Comparison of ENCODE assay signal across 7 cellular contexts in genomic region chr1:120304341-120304740, GRCh38.
DNase-seq lines count a peak whose midpoint lies in the region; ATAC-seq, FAIRE-seq and TF ChIP-seq lines count a peak whose summit lies in the region.
"Not testable (repeated sequence)": the region's sequence is repeated elsewhere in the genome, so short reads cannot be mapped to it uniquely, and the experiment has no call there.

No MANE protein-coding gene starts in this region.

- H4K8ac ChIP-seq in IMR-90 (ENCODE audit: low read depth in 2 of 2, low read length in 2 of 2): not testable (repeated sequence)

- H3K23ac ChIP-seq in IMR-90 (ENCODE audit: low read depth, low read length): not testable (repeated sequence)

- TF ChIP-seq RAD21 in IMR-90 (IDR thresholded peaks at IDR 0.05; ENCODE audit: low read length); K562 (CRISPR knock-in tag; conservative IDR thresholded peaks at IDR 0.05 in 1 of 2, IDR thresholded peaks at IDR 0.05 in 1 of 2); HepG2 (CRISPR knock-in tag; IDR thresholded peaks at IDR 0.05): not testable (repeated sequence)

- not testable (repeated sequence) for H4K5ac ChIP-seq in IMR-90 (ENCODE audit: low read depth, low read length)

- not testable (repeated sequence) for TF ChIP-seq EP300 in K562 (IDR thresholded peaks at IDR 0.05; ENCODE audit: low read length); HepG2 (IDR thresholded peaks at IDR 0.05; ENCODE audit: low read depth in 2 of 2, low read length in 2 of 2); HepG2 (CRISPR knock-in tag; IDR thresholded peaks at IDR 0.05; ENCODE audit: borderline replicate concordance)

- WGBS in IMR-90 (ENCODE audit: extremely low coverage in 2 of 2, insufficient read length in 1 of 2), 2 experiments: no CpG with 5 or more reads among the region's 2 CpGs
- no CpG with 5 or more reads among the region's 2 CpGs for WGBS in K562 (ENCODE audit: insufficient coverage, low coverage, missing lambda C conversion rate)
- WGBS in heart left ventricle, 4 donors: no CpG with 5 or more reads among the region's 2 CpGs
- WGBS in HepG2 (ENCODE audit: low lambda C conversion rate): no CpG with 5 or more reads among the region's 2 CpGs

- H2BK20ac ChIP-seq in IMR-90 (ENCODE audit: low read depth, low read length): not testable (repeated sequence)

- not testable (repeated sequence) for H3K27ac ChIP-seq in IMR-90 (ENCODE audit: insufficient read depth, low read length); Panc1 (ENCODE audit: low read length); K562 (ENCODE audit: extremely low read depth, low read depth, low read length); heart left ventricle; HepG2 (ENCODE audit: extremely low read length, insufficient read depth, low read length)

- H3K4me1 ChIP-seq in IMR-90 (ENCODE audit: control insufficient read depth, insufficient read depth, low read length); Panc1 (ENCODE audit: control insufficient read depth, insufficient read depth, low read length); K562 (replicated peaks in 1 of 2; ENCODE audit: control insufficient read depth in 2 of 2, insufficient read depth in 2 of 2, low read length in 2 of 2); heart left ventricle; HepG2 (ENCODE audit: insufficient read depth, low read length): not testable (repeated sequence)

- not testable (repeated sequence) for H2AK9ac ChIP-seq in IMR-90 (replicated peaks; ENCODE audit: low read depth, low read length, poor library complexity)

- H3K4me3 ChIP-seq in IMR-90 (ENCODE audit: insufficient read depth, low read depth, low read length); Panc1 (ENCODE audit: low read depth in 2 of 2, low read length in 2 of 2); K562; heart left ventricle; HepG2 (replicated peaks in 1 of 3; ENCODE audit: insufficient read depth in 1 of 3, low read depth in 2 of 3, low read length in 3 of 3): not testable (repeated sequence)

- POLR2A ChIA-PET in IMR-90 (lab: Charles Lee; ENCODE audit: unreplicated experiment); Panc1 (lab: Charles Lee); K562 (lab: Yijun Ruan, JAX); HepG2 (lab: Yijun Ruan, JAX): not testable (repeated sequence)

- not testable (repeated sequence) for H3K36me3 ChIP-seq in IMR-90 (ENCODE audit: control insufficient read depth, insufficient read depth, low read length); Panc1 (ENCODE audit: control insufficient read depth, insufficient read depth, low read length); K562 (ENCODE audit: control insufficient read depth, insufficient read depth, low read length); heart left ventricle; HepG2 (replicated peaks in 1 of 2; ENCODE audit: control insufficient read depth in 1 of 2, insufficient read depth in 2 of 2, low read length in 2 of 2)

- not testable (repeated sequence) for H2BK120ac ChIP-seq in IMR-90 (ENCODE audit: low read depth, low read length)

- not testable (repeated sequence) for H3K79me2 ChIP-seq in K562 (ENCODE audit: control insufficient read depth, insufficient read depth, low read length); HepG2 (ENCODE audit: insufficient read depth, low read length)

- not testable (repeated sequence) for H4K91ac ChIP-seq in IMR-90 (ENCODE audit: insufficient read depth, low read depth, low read length)

- TF ChIP-seq CTCF in IMR-90 (conservative IDR thresholded peaks at IDR 0.05; ENCODE audit: low read depth, low read length); Panc1 (IDR thresholded peaks at IDR 0.05); K562 (IDR thresholded peaks at IDR 0.05 in 2 of 3, conservative IDR thresholded peaks at IDR 0.05 in 1 of 3; ENCODE audit: insufficient read depth in 2 of 3, low read depth in 1 of 3, low read length in 3 of 3); heart left ventricle (IDR thresholded peaks at IDR 0.05); HepG2 (CRISPR knock-in tag; IDR thresholded peaks at IDR 0.05): not testable (repeated sequence)

- H3K27me3 ChIP-seq in IMR-90 (ENCODE audit: control insufficient read depth, insufficient read depth, low read length); Panc1 (ENCODE audit: control insufficient read depth, insufficient read depth, low read length); K562 (ENCODE audit: control insufficient read depth in 2 of 2, insufficient read depth in 2 of 2, low read length in 2 of 2); heart left ventricle; HepG2 (ENCODE audit: control insufficient read depth in 1 of 2, insufficient read depth in 2 of 2, low read length in 2 of 2): not testable (repeated sequence)

- not testable (repeated sequence) for H3K18ac ChIP-seq in IMR-90 (ENCODE audit: low read depth, low read length)

- H3K9ac ChIP-seq in IMR-90 (ENCODE audit: low read depth, low read length); K562 (ENCODE audit: insufficient read depth in 1 of 2, low read depth in 2 of 2, low read length in 2 of 2); HepG2 (ENCODE audit: insufficient read depth, low read depth, low read length): not testable (repeated sequence)

- not testable (repeated sequence) for TF ChIP-seq POLR2A in IMR-90 (IDR thresholded peaks at IDR 0.05; ENCODE audit: low read depth, low read length); K562 (conservative IDR thresholded peaks at IDR 0.05); heart left ventricle (IDR thresholded peaks at IDR 0.05); HepG2 (IDR thresholded peaks at IDR 0.05; ENCODE audit: insufficient read depth in 1 of 2, low read depth in 2 of 2, low read length in 2 of 2)

- H2AK5ac ChIP-seq in IMR-90 (ENCODE audit: low read depth, low read length): not testable (repeated sequence)

- not testable (repeated sequence) for H3K4ac ChIP-seq in IMR-90 (ENCODE audit: low read depth, low read length)

- dilution Hi-C loops in IMR-90 (cut with HindIII; ENCODE audit: low sequenced_read_pairs, unreplicated experiment): not testable (repeated sequence)

- CTCF ChIA-PET in IMR-90 (lab: Yijun Ruan, JAX); Panc1 (lab: Charles Lee); K562 (lab: Yijun Ruan, JAX; ENCODE audit: low intra/inter-chr PET ratio); HepG2 (lab: Yijun Ruan, JAX; ENCODE audit: low intra/inter-chr PET ratio, low total read pairs): not testable (repeated sequence)

- not testable (repeated sequence) for H2BK5ac ChIP-seq in IMR-90 (ENCODE audit: low read depth, low read length, poor library complexity, severe bottlenecking)

- not testable (repeated sequence) for FAIRE-seq in K562 (lab: Jason Lieb, UNC); HepG2 (lab: Jason Lieb, UNC)

- H2BK15ac ChIP-seq in IMR-90 (ENCODE audit: low read depth, low read length): not testable (repeated sequence)

- intact Hi-C loops in IMR-90 (cut with micrococcal nuclease); Panc1 (cut with micrococcal nuclease; ENCODE audit: unreplicated experiment); K562 (cut with micrococcal nuclease); heart left ventricle (cut with DNase I); left ventricle myocardium superior (cut with micrococcal nuclease); HepG2 (cut with micrococcal nuclease; ENCODE audit: unreplicated experiment); sciatic nerve (cut with DNase I): not testable (repeated sequence)

- not testable (repeated sequence) for H3K14ac ChIP-seq in IMR-90 (replicated peaks; ENCODE audit: low read depth, low read length)

- H2AFZ ChIP-seq in IMR-90 (replicated peaks; ENCODE audit: low read length, poor library complexity); K562 (ENCODE audit: low read depth, low read length); HepG2 (ENCODE audit: low read length): not testable (repeated sequence)

- in situ Hi-C loops in IMR-90 (cut with MboI; ENCODE audit: low sequenced_read_pairs); Panc1 (cut with HindIII; ENCODE audit: low pct_unique_long_range_greater_than_20kb, low sequenced_read_pairs); K562 (cut with MboI); HepG2 (cut with HindIII; ENCODE audit: extremely low pct_ligation_motif_present, low pct_unique_long_range_greater_than_20kb): not testable (repeated sequence)

- ATAC-seq in IMR-90 (ENCODE audit: low read depth) (0 out of 2 replicates have a peak, but pooled peaks have one; percentile 22), Panc1 (peak; percentile 72), K562 (peak; percentile 54), heart left ventricle (peak; percentile 55 to 75 (median 64)), left ventricle myocardium superior (peak; percentile 70), HepG2 (peak; percentile 82), sciatic nerve (peak; percentile 55)

- H4K20me1 ChIP-seq in IMR-90 (ENCODE audit: insufficient read depth, low read length); K562 (replicated peaks; ENCODE audit: control insufficient read depth, insufficient read depth, low read length); HepG2 (ENCODE audit: insufficient read depth, low read length): not testable (repeated sequence)

- H3K9me3 ChIP-seq in IMR-90 (ENCODE audit: control insufficient read depth, insufficient read depth, low read length); Panc1 (ENCODE audit: control insufficient read depth, insufficient read depth, low read depth, low read length); K562 (replicated peaks; ENCODE audit: control insufficient read depth, insufficient read depth, low read depth, low read length); heart left ventricle; HepG2 (ENCODE audit: low read length): not testable (repeated sequence)

- not testable (repeated sequence) for H3K9me1 ChIP-seq in IMR-90 (ENCODE audit: insufficient read depth, low read length); K562 (ENCODE audit: control insufficient read depth, insufficient read depth, low read length)

- BruUV-seq in IMR-90 (replicated peaks; lab: Mats Ljungman, UMichigan); Panc1 (replicated peaks; lab: Mats Ljungman, UMichigan); K562 (replicated peaks; lab: Mats Ljungman, UMichigan); HepG2 (replicated peaks; lab: Mats Ljungman, UMichigan): not testable (repeated sequence)

- not testable (repeated sequence) for H3K79me1 ChIP-seq in IMR-90 (ENCODE audit: low read depth in 1 of 2, low read length in 2 of 2)

- not testable (repeated sequence) for H3K56ac ChIP-seq in IMR-90 (ENCODE audit: extremely low read depth, insufficient read depth, low read length)

- DNase-seq in IMR-90; Panc1 (ENCODE audit: low read depth, low spot score); K562 (ENCODE audit: extremely low read depth in 1 of 4, low spot score in 3 of 4); heart left ventricle; left ventricle myocardium superior; HepG2 (ENCODE audit: low spot score); sciatic nerve (ENCODE audit: low spot score): not testable (repeated sequence)

- not testable (repeated sequence) for H3K4me2 ChIP-seq in IMR-90 (ENCODE audit: low read depth, low read length); K562 (ENCODE audit: insufficient read depth, low read length); HepG2 (ENCODE audit: low read depth, low read length)

Comparison
In these comparisons a context has a peak if more than half of its experiments do, and no peak if none do; other contexts are left out.
1. ATAC-seq: peak in every context shown above with its lines; median percentile 82 in HepG2; 72 in Panc1; 70 in left ventricle myocardium superior; 64 in heart left ventricle; 55 in sciatic nerve; 54 in K562; 22 in IMR-90.